18 cellular contexts compared by ENCODE assay signal in genomic region chr6:139653136-139653535, GRCh38.
DNase-seq lines count a peak whose midpoint lies in the region; ATAC-seq and TF ChIP-seq lines count a peak whose summit lies in the region.
"Had no signal": no experiment of that assay in that cellular context is flagged by ENCODE, and none has a peak within 500 bp of the region (broad histone marks: within the 10 kb centered on the region; RNA-seq: fewer than 3 reads in every experiment).

No MANE protein-coding gene starts in this region.

- no peak overlapping the region for H3K4me3 ChIP-seq in cardiac muscle cell

- no peaks in the 10 kb centered on the region for H3K27me3 Mint-ChIP-seq in neural crest cell (ENCODE audit: low read depth)
- peaks cover 2% of the 10 kb centered on the region for H3K27me3 Mint-ChIP-seq in activated naive CD8-positive, alpha-beta T cell treated with anti-CD3 and anti-CD28 coated beads, Interleukin-2, amount 50 U/mL, for 24 hours

- no peaks in the 10 kb centered on the region for H3K9me3 ChIP-seq in cardiac muscle cell (ENCODE audit: low read depth)

- no peak for ATAC-seq in GM21528 (IDR thresholded peaks at IDR 0.05; ENCODE audit: low FRiP score, unreplicated experiment)
- no peak for ATAC-seq in foreskin keratinocyte
- ATAC-seq in activated naive CD8-positive, alpha-beta T cell treated with anti-CD3 and anti-CD28 coated beads, Interleukin-2, amount 50 U/mL, for 24 hours = no peak
- ATAC-seq: CD8-positive, alpha-beta T cell had no signal

- peaks cover 4% of the 10 kb centered on the region for H3K36me3 Mint-ChIP-seq in neural crest cell (ENCODE audit: low read depth)
- no peaks in the 10 kb centered on the region for H3K36me3 Mint-ChIP-seq in activated naive CD8-positive, alpha-beta T cell treated with anti-CD3 and anti-CD28 coated beads, Interleukin-2, amount 50 U/mL, for 24 hours (ENCODE audit: low read depth)
- H3K36me3 Mint-ChIP-seq: CD14-positive monocyte; CD8-positive, alpha-beta T cell had no signal

- no peaks in the 10 kb centered on the region for H3K36me3 ChIP-seq in cardiac muscle cell

- DNase-seq in cardiac muscle cell (ENCODE audit: low read depth in 1 of 2, low spot score in 1 of 2) (peak in 1 of 2 donors; percentile 63), cardiac septum (ENCODE audit: low spot score) (no peak), left kidney (ENCODE audit: low read depth, low spot score) (peak; percentile 53), neural crest cell (ENCODE audit: low read depth, low spot score) (peak; percentile 5), NCI-H82 treated with DMSO at 0.1 percent for 48 hours (lab: John Stamatoyannopoulos, UW; ENCODE audit: unreplicated experiment) (no peak), foreskin keratinocyte (no peak)
- no peak for DNase-seq in activated naive CD8-positive, alpha-beta T cell treated with anti-CD3 and anti-CD28 coated beads, Interleukin-2, amount 50 U/mL, for 24 hours
- DNase-seq: CD8-positive, alpha-beta T cell; COR-L47; DMS153; DMS79 treated with DMSO at 0.1 percent for 48 hours; EL; GDM1; HCEC 1CT; HFFc6 had no signal

- peak overlapping the region; percentile 9 for H3K27ac Mint-ChIP-seq in neural crest cell (ENCODE audit: unreplicated experiment)
- no peak overlapping the region for H3K27ac Mint-ChIP-seq in activated naive CD8-positive, alpha-beta T cell treated with anti-CD3 and anti-CD28 coated beads, Interleukin-2, amount 50 U/mL, for 24 hours
- H3K27ac Mint-ChIP-seq: CD14-positive monocyte; CD8-positive, alpha-beta T cell; HFFc6 had no signal

- peaks cover 64% of the 10 kb centered on the region for H3K4me1 Mint-ChIP-seq in neural crest cell
- H3K4me1 Mint-ChIP-seq in activated naive CD8-positive, alpha-beta T cell treated with anti-CD3 and anti-CD28 coated beads, Interleukin-2, amount 50 U/mL, for 24 hours = no peaks in the 10 kb centered on the region

- no peak for TF ChIP-seq CTCF in cardiac muscle cell (IDR thresholded peaks at IDR 0.05; ENCODE audit: low read depth, low read length)
- no peak for TF ChIP-seq CTCF in neural crest cell (conservative IDR thresholded peaks at IDR 0.05)
- no peak for TF ChIP-seq CTCF in foreskin keratinocyte (conservative IDR thresholded peaks at IDR 0.05)

- H3K27ac ChIP-seq in cardiac muscle cell = peak overlapping the region; percentile 16
- no peak overlapping the region for H3K27ac ChIP-seq in foreskin keratinocyte
- H3K27ac ChIP-seq: 22Rv1 had no signal

- peaks cover 3% of the 10 kb centered on the region for H3K9me3 Mint-ChIP-seq in neural crest cell
- no peaks in the 10 kb centered on the region for H3K9me3 Mint-ChIP-seq in activated naive CD8-positive, alpha-beta T cell treated with anti-CD3 and anti-CD28 coated beads, Interleukin-2, amount 50 U/mL, for 24 hours
- H3K9me3 Mint-ChIP-seq: CD14-positive monocyte; CD8-positive, alpha-beta T cell; HFFc6 had no signal

- H3K27me3 ChIP-seq in cardiac muscle cell (no peaks in the 10 kb centered on the region), foreskin keratinocyte (no peaks in the 10 kb centered on the region)

- H3K4me1 ChIP-seq in cardiac muscle cell (ENCODE audit: low read depth) (peaks cover 7% of the 10 kb centered on the region), foreskin keratinocyte (no peaks in the 10 kb centered on the region)

- intact Hi-C loops in cardiac septum (cut with DNase I) = no loop called here

- H3K4me3 Mint-ChIP-seq in neural crest cell = peak overlapping the region; percentile 17
- no peak overlapping the region for H3K4me3 Mint-ChIP-seq in activated naive CD8-positive, alpha-beta T cell treated with anti-CD3 and anti-CD28 coated beads, Interleukin-2, amount 50 U/mL, for 24 hours
- H3K4me3 Mint-ChIP-seq: CD14-positive monocyte; CD8-positive, alpha-beta T cell; HFFc6 had no signal

Comparison
In these comparisons a context has a peak if more than half of its experiments do, and no peak if none do; other contexts are left out.
1. DNase-seq: peak in left kidney (single experiment) and neural crest cell (single experiment); none in cardiac septum (single experiment), NCI-H82 treated with DMSO at 0.1 percent for 48 hours (single experiment), foreskin keratinocyte (0 of 2) and activated naive CD8-positive, alpha-beta T cell treated with anti-CD3 and anti-CD28 coated beads, Interleukin-2, amount 50 U/mL, for 24 hours (single experiment).